Comparison of ENCODE assay signal across 11 cellular contexts in genomic region chr16:71885261-71885650, GRCh38. TPM values are rescaled to one million over a fixed set of nuclear protein-coding genes. Genes with fewer than 3 reads are reported as not detected.
DNase-seq lines count a peak whose midpoint lies in the region; ATAC-seq and TF ChIP-seq lines count a peak whose summit lies in the region.
"Had no signal": no experiment of that assay in that cellular context is flagged by ENCODE, and none has a peak within 500 bp of the region (broad histone marks: within the 10 kb centered on the region; RNA-seq: fewer than 3 reads in every experiment).

No MANE protein-coding gene starts in this region.

- H3K14ac ChIP-seq in neuronal stem cell (ENCODE audit: low read length) = no peak overlapping the region

- peaks cover 6 to 17% of the 10 kb centered on the region in 2 donors for H3K36me3 ChIP-seq in neuronal stem cell (replicated peaks in 1 of 2; ENCODE audit: control insufficient read depth in 2 of 2, insufficient read depth in 2 of 2, low read length in 2 of 2)

- ATAC-seq in HG03025 (IDR thresholded peaks at IDR 0.05; ENCODE audit: low FRiP score, unreplicated experiment) = no peak
- no peak for ATAC-seq in GM18519 (IDR thresholded peaks at IDR 0.05; ENCODE audit: low FRiP score, unreplicated experiment)

- peak overlapping the region; percentile 100 for H2AFZ ChIP-seq in neuronal stem cell (ENCODE audit: low read length)

- H3K27me3 Mint-ChIP-seq in brain = peaks cover 14% of the 10 kb centered on the region

- no peaks in the 10 kb centered on the region for H3K9me3 ChIP-seq in neuronal stem cell (replicated peaks in 1 of 2; ENCODE audit: control insufficient read depth in 2 of 2, insufficient read depth in 1 of 2, low read depth in 1 of 2, low read length in 2 of 2)

- no peak overlapping the region for H3K27ac ChIP-seq in neuronal stem cell (replicated peaks; ENCODE audit: low read length)

- peaks cover 4 to 5% of the 10 kb centered on the region in 2 donors for H3K4me1 ChIP-seq in neuronal stem cell (ENCODE audit: control insufficient read depth in 2 of 2, insufficient read depth in 1 of 2, low read depth in 1 of 2, low read length in 2 of 2)

- H2BK15ac ChIP-seq in neuronal stem cell (ENCODE audit: low read length) = no peak overlapping the region

- no peak overlapping the region for H2BK120ac ChIP-seq in neuronal stem cell (ENCODE audit: low read depth, low read length)

- H3K27ac Mint-ChIP-seq in brain = peak overlapping the region; percentile 93 to 99 (median 95)

- peak; percentile 3 for DNase-seq in DMS53 (lab: John Stamatoyannopoulos, UW)
- DNase-seq in DMS53 treated with DMSO at 0.1 percent for 48 hours (lab: John Stamatoyannopoulos, UW; ENCODE audit: unreplicated experiment) = no peak
- DNase-seq in NCI-H526 treated with DMSO at 0.1 percent for 48 hours (lab: John Stamatoyannopoulos, UW) = peak; percentile 41
- no peak for DNase-seq in neuronal stem cell (ENCODE audit: low spot score)
- no peak for DNase-seq in cortex of kidney (lab: John Stamatoyannopoulos, UW)
- DNase-seq: 8988T, amniotic stem cell, NCI-H187 treated with DMSO at 0.1 percent for 48 hours had no signal

- no peaks in the 10 kb centered on the region for H3K27me3 ChIP-seq in neuronal stem cell (ENCODE audit: control insufficient read depth in 3 of 3, insufficient read depth in 3 of 3, low read depth in 1 of 3, low read length in 3 of 3)

- H3K23ac ChIP-seq in neuronal stem cell (ENCODE audit: low read depth, low read length, poor library complexity) = no peak overlapping the region

- peak overlapping the region; percentile 96 to 99 (median 97) for H3K4me3 Mint-ChIP-seq in brain

- H3K36me3 Mint-ChIP-seq in brain = peaks cover 6% of the 10 kb centered on the region

- H4K91ac ChIP-seq in neuronal stem cell (ENCODE audit: low read depth, low read length, poor library complexity) = no peak overlapping the region

- H3K79me1 ChIP-seq in neuronal stem cell (ENCODE audit: low read depth, low read length) = peaks cover 2% of the 10 kb centered on the region

- H3K18ac ChIP-seq in neuronal stem cell (ENCODE audit: low read length) = no peak overlapping the region

- TF ChIP-seq CTCF in brain (conservative IDR thresholded peaks at IDR 0.05) = no peak

- H3K4me2 ChIP-seq in neuronal stem cell (ENCODE audit: insufficient read depth, low read length, poor library complexity, severe bottlenecking) = no peak overlapping the region

- no peak overlapping the region for H4K8ac ChIP-seq in neuronal stem cell (ENCODE audit: low read depth, low read length)

- no peak overlapping the region for H3K4ac ChIP-seq in neuronal stem cell (ENCODE audit: low read length)

- H3K4me3 ChIP-seq in neuronal stem cell (ENCODE audit: low read length in 2 of 2) = peak overlapping the region in 1 of 2 donors; percentile 94

- WGBS in neuronal stem cell (ENCODE audit: extremely low coverage in 2 of 2, insufficient read length in 2 of 2, insufficient replicate concordance in 1 of 2), 2 donors = no CpG with 5 or more reads among the region's 4 CpGs

- H3K4me1 Mint-ChIP-seq in brain = peaks cover 44% of the 10 kb centered on the region

- no peak overlapping the region for H2BK5ac ChIP-seq in neuronal stem cell (ENCODE audit: low read length)

- no peak overlapping the region for H2AK5ac ChIP-seq in neuronal stem cell (ENCODE audit: low read depth, low read length)

- peaks cover 0 to 5% (median 0%) of the 10 kb centered on the region in 5 experiments for H3K9me3 Mint-ChIP-seq in brain

- H2BK12ac ChIP-seq in neuronal stem cell (ENCODE audit: low read length) = no peak overlapping the region

- no peak overlapping the region for H3K9ac ChIP-seq in neuronal stem cell (ENCODE audit: low read depth, low read length, poor library complexity)

RNA-seq across cellular contexts. Expression of gene ZNF821, which starts 1.3 kb away (rescaled TPM):
- 59.7 TPM for polyA plus RNA-seq in brain (ENCODE audit: insufficient read depth, low read depth, low replicate concordance)
- polyA plus RNA-seq in neuronal stem cell (2013, experiment 1 of 2) = 11.3 TPM
- polyA plus RNA-seq in neuronal stem cell (2013, experiment 2 of 2) = 10.8 TPM

RNA-seq across cellular contexts. Expression of gene IST1, which starts 10.1 kb away (rescaled TPM):
- 221 TPM for polyA plus RNA-seq in brain (ENCODE audit: insufficient read depth, low read depth, low replicate concordance)
- 152 TPM for polyA plus RNA-seq in neuronal stem cell (2013, experiment 1 of 2)
- 149 TPM for polyA plus RNA-seq in neuronal stem cell (2013, experiment 2 of 2)

RNA-seq across cellular contexts. Expression of gene ATXN1L, which starts 39.5 kb away (rescaled TPM):
- polyA plus RNA-seq in brain (ENCODE audit: insufficient read depth, low read depth, low replicate concordance) = 17.6 TPM
- polyA plus RNA-seq in neuronal stem cell (2013, experiment 1 of 2) = 11.0 TPM
- 10.9 TPM for polyA plus RNA-seq in neuronal stem cell (2013, experiment 2 of 2)

Comparison
In these comparisons a context has a peak if more than half of its experiments do, and no peak if none do; other contexts are left out.
1. DNase-seq: peak in DMS53 (single experiment) and NCI-H526 treated with DMSO at 0.1 percent for 48 hours (single experiment); none in DMS53 treated with DMSO at 0.1 percent for 48 hours (single experiment), neuronal stem cell (single experiment) and cortex of kidney (single experiment).